ENCODE assay signal across 37 cellular contexts in the genomic region with DNA sequence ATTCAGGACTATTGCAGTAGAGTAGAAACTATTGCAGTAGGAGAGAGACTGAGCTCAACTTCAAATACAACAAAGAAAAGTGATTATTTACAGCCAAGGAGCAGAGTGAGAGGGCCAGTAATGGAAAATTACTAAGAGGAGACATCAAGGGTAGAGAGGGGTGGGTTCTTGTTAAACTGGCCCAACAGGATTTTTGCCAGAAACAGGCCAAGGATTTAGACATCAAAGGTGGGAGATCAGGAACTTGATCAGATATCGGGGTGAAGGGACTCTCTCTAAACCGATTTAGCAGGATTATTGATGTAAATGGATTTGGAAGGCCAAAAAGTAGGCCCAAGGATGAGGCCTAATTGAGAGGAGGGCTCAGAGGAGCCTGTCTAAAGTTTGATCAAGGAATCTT.
"Had no signal": no experiment of that assay in that cellular context is flagged by ENCODE, and none has a peak within 500 bp of the region (broad histone marks: within the 10 kb centered on the region; RNA-seq: fewer than 3 reads in every experiment).

No MANE protein-coding gene starts in this region.

- H3K4me1 ChIP-seq: Peyer's patch had no signal

- H3K27me3 Mint-ChIP-seq: activated CD4-positive, alpha-beta T cell treated with anti-CD3 and anti-CD28 coated beads, Interleukin-2, amount 10 ng/mL, durations not matched to agents 24 days and 14 days; activated CD8-positive, alpha-beta T cell treated with anti-CD3 and anti-CD28 coated beads for 36 hours; activated naive CD8-positive, alpha-beta T cell treated with anti-CD3 and anti-CD28 coated beads for 36 hours; activated T-helper 17 cell treated with anti-CD3 and anti-CD28 coated beads, Interleukin-2, amount 50 U/mL, for 72 hours had no signal

- H3K36me3 Mint-ChIP-seq: activated naive CD8-positive, alpha-beta T cell treated with anti-CD3 and anti-CD28 coated beads for 36 hours had no signal

- H3K4me2 ChIP-seq: KMS-11 had no signal

- H3K4me3 Mint-ChIP-seq: activated CD4-positive, alpha-beta T cell treated with anti-CD3 and anti-CD28 coated beads, Interleukin-2, amount 10 ng/mL, durations not matched to agents 24 days and 14 days; activated CD8-positive, alpha-beta T cell treated with anti-CD3 and anti-CD28 coated beads for 36 hours; activated naive CD8-positive, alpha-beta T cell treated with anti-CD3 and anti-CD28 coated beads for 36 hours; activated T-cell treated with anti-CD3 and anti-CD28 coated beads, Interleukin-2, amount 50 U/mL, for 72 hours; activated T-helper 17 cell treated with anti-CD3 and anti-CD28 coated beads, Interleukin-2, amount 50 U/mL, for 72 hours had no signal

- H3K36me3 ChIP-seq: brain microvascular endothelial cell, Peyer's patch, WERI-Rb-1 had no signal

- H3K27ac Mint-ChIP-seq: activated CD4-positive, alpha-beta T cell treated with anti-CD3 and anti-CD28 coated beads, Interleukin-2, amount 10 ng/mL, durations not matched to agents 24 days and 14 days; activated CD8-positive, alpha-beta T cell treated with anti-CD3 and anti-CD28 coated beads for 36 hours; activated naive CD8-positive, alpha-beta T cell treated with anti-CD3 and anti-CD28 coated beads for 36 hours; activated T-cell treated with anti-CD3 and anti-CD28 coated beads, Interleukin-2, amount 50 U/mL, for 72 hours; activated T-helper 17 cell treated with anti-CD3 and anti-CD28 coated beads, Interleukin-2, amount 50 U/mL, for 72 hours had no signal

- DNase-seq: activated CD4-positive, alpha-beta T cell treated with anti-CD3 and anti-CD28 coated beads, Interleukin-2, amount 10 ng/mL, durations not matched to agents 24 days and 14 days; activated CD4-positive, alpha-beta T cell treated with anti-CD3 and anti-CD28 coated beads, Interleukin-2, amount 50 U/mL, for 4 hours; activated CD8-positive, alpha-beta T cell treated with anti-CD3 and anti-CD28 coated beads for 36 hours; activated effector memory CD4-positive, alpha-beta T cell treated with anti-CD3 and anti-CD28 coated beads, Interleukin-2, amount 50 U/mL, for 16 hours; activated naive CD4-positive, alpha-beta T cell; activated naive CD4-positive, alpha-beta T cell treated with anti-CD3 and anti-CD28 coated beads, Interleukin-2, amount 50 U/mL, for 16 hours; activated naive CD8-positive, alpha-beta T cell treated with anti-CD3 and anti-CD28 coated beads for 36 hours; activated T-cell treated with anti-CD3 and anti-CD28 coated beads, Interleukin-2, amount 50 U/mL, for 1 hour; activated T-cell treated with anti-CD3 and anti-CD28 coated beads, Interleukin-2, amount 50 U/mL, for 72 hours; amniotic stem cell; aorta; brain microvascular endothelial cell; central memory CD4-positive, alpha-beta T cell; MM.1S; MV-4-11; NCI-H1092; NCI-H1436 treated with DMSO at 0.1 percent for 48 hours; NCI-H1694 treated with DMSO at 0.1 percent for 48 hours; NCI-H2029; NCI-H2171; NCI-H2227 treated with DMSO at 0.1 percent for 48 hours; NCI-H446; NCI-H510A treated with DMSO at 0.1 percent for 48 hours; NCI-H526 treated with DMSO at 0.1 percent for 48 hours; NCI-H774; NK-92 treated with Interleukin-12 subunit alpha and Interleukin-12 subunit beta, amount 100 ng/mL, for 24 hours; PC-3; Peyer's patch; RPMI8226; SIG-M5; T-helper 1 cell; T-helper 2 cell; T-helper 9 cell; WERI-Rb-1 had no signal

- H3K4me3 ChIP-seq: Peyer's patch had no signal

- H3K9ac ChIP-seq: KMS-11 had no signal

- H3K4me1 Mint-ChIP-seq: activated CD4-positive, alpha-beta T cell treated with anti-CD3 and anti-CD28 coated beads, Interleukin-2, amount 10 ng/mL, durations not matched to agents 24 days and 14 days; activated naive CD8-positive, alpha-beta T cell treated with anti-CD3 and anti-CD28 coated beads for 36 hours; activated T-helper 17 cell treated with anti-CD3 and anti-CD28 coated beads, Interleukin-2, amount 50 U/mL, for 72 hours had no signal

- H3K9me3 Mint-ChIP-seq: activated CD4-positive, alpha-beta T cell treated with anti-CD3 and anti-CD28 coated beads, Interleukin-2, amount 10 ng/mL, durations not matched to agents 24 days and 14 days; activated CD8-positive, alpha-beta T cell treated with anti-CD3 and anti-CD28 coated beads for 36 hours; activated naive CD8-positive, alpha-beta T cell treated with anti-CD3 and anti-CD28 coated beads for 36 hours; activated T-cell treated with anti-CD3 and anti-CD28 coated beads, Interleukin-2, amount 50 U/mL, for 72 hours; activated T-helper 17 cell treated with anti-CD3 and anti-CD28 coated beads, Interleukin-2, amount 50 U/mL, for 72 hours had no signal

- ATAC-seq: activated CD8-positive, alpha-beta T cell treated with anti-CD3 and anti-CD28 coated beads for 36 hours; activated T-cell treated with anti-CD3 and anti-CD28 coated beads, Interleukin-2, amount 50 U/mL, for 72 hours; activated T-helper 17 cell treated with anti-CD3 and anti-CD28 coated beads, Interleukin-2, amount 50 U/mL, for 72 hours; PC-3; SK-N-SH treated with all-trans-retinoic acid at 6 μM for 48 hours had no signal

- H3K9me3 ChIP-seq: Peyer's patch had no signal

- H3K27me3 ChIP-seq: brain microvascular endothelial cell, Peyer's patch had no signal

- H3K27ac ChIP-seq: brain microvascular endothelial cell, KMS-11, Peyer's patch, WERI-Rb-1 had no signal
